Comparison of ENCODE assay signal across 8 cellular contexts in genomic region chr2:100104718-100105677, GRCh38. TPM values are rescaled to one million over a fixed set of nuclear protein-coding genes. Genes with fewer than 3 reads are reported as not detected.
A peak's percentile ranks its signal among the peaks of the same experiment; 100 is the strongest.
DNase-seq lines count a peak whose midpoint lies in the region; ATAC-seq, FAIRE-seq and TF ChIP-seq lines count a peak whose summit lies in the region.

No MANE protein-coding gene starts in this region.

- H3K4me3 ChIP-seq in Loucy (ENCODE audit: low read length, poor library complexity, severe bottlenecking) (peak overlapping the region; percentile 68), astrocyte (ENCODE audit: insufficient read depth, low read depth, low read length) (peak overlapping the region; percentile 67), iPS-18c (ENCODE audit: insufficient read depth, low read depth, low read length) (peak overlapping the region; percentile 55), spleen (peak overlapping the region; percentile 21 to 73 (median 40))

- H3K27me3 Mint-ChIP-seq in astrocyte (ENCODE audit: low read depth, unreplicated experiment), result peaks cover 21% of the 10 kb centered on the region

- no peaks in the 10 kb centered on the region for H3F3A ChIP-seq in Loucy (ENCODE audit: low read depth)

- peak overlapping the region; percentile 50 for H3K27ac Mint-ChIP-seq in astrocyte (ENCODE audit: unreplicated experiment)

- H3K9ac ChIP-seq in Loucy (ENCODE audit: low read depth, low read length, poor library complexity, severe bottlenecking) (no peak overlapping the region), astrocyte (ENCODE audit: low read length) (peak overlapping the region; percentile 68)

- H3K79me2 ChIP-seq in Loucy (ENCODE audit: insufficient read depth, low read length) (no peaks in the 10 kb centered on the region), astrocyte (ENCODE audit: insufficient read depth, low read length) (no peaks in the 10 kb centered on the region)

- H3K27ac ChIP-seq in astrocyte (ENCODE audit: low read depth, low read length) (peak overlapping the region; percentile 40), spleen (peak overlapping the region in 3 of 8 donors; percentile 47 to 60 (median 47))

- TF ChIP-seq POLR2A in spleen (IDR thresholded peaks at IDR 0.05), result no peak

- H3K9me3 ChIP-seq in Loucy (ENCODE audit: insufficient read depth, low read depth, low read length), result no peaks in the 10 kb centered on the region
- H3K9me3 ChIP-seq in astrocyte (ENCODE audit: insufficient read depth, low read depth, low read length), result no peaks in the 10 kb centered on the region
- no peaks in the 10 kb centered on the region for H3K9me3 ChIP-seq in iPS-18c (ENCODE audit: control insufficient read depth, insufficient read depth, low read length)
- H3K9me3 ChIP-seq in spleen, result no peaks in the 10 kb centered on the region

- H3K4me3 Mint-ChIP-seq in astrocyte (ENCODE audit: unreplicated experiment), result peak overlapping the region; percentile 88

- H3K4me2 ChIP-seq in Loucy (ENCODE audit: low read depth, low read length, poor library complexity, severe bottlenecking), result peak overlapping the region; percentile 56
- H3K4me2 ChIP-seq in astrocyte (ENCODE audit: low read length), result peak overlapping the region; percentile 83

- peak; percentile 36 for DNase-seq in EH (ENCODE audit: low read depth)
- no peak for DNase-seq in astrocyte (ENCODE audit: low read depth)
- DNase-seq in spleen, result peak; percentile 76
- no peak for DNase-seq in DMS114 treated with DMSO at 0.1 percent for 48 hours (lab: John Stamatoyannopoulos, UW; ENCODE audit: unreplicated experiment)

- FAIRE-seq in astrocyte (lab: Jason Lieb, UNC), result no peak

- TF ChIP-seq CTCF in Loucy (conservative IDR thresholded peaks at IDR 0.05; ENCODE audit: low read length), result no peak
- no peak for TF ChIP-seq CTCF in astrocyte (IDR thresholded peaks at IDR 0.05; ENCODE audit: insufficient read depth, low read depth, low read length)
- TF ChIP-seq CTCF in spleen (IDR thresholded peaks at IDR 0.05 in 8 of 11, conservative IDR thresholded peaks at IDR 0.05 in 3 of 11), result no peak

- no peaks in the 10 kb centered on the region for H3K9me2 ChIP-seq in Loucy (replicated peaks; ENCODE audit: low read depth, low read length)

- H4K20me1 ChIP-seq in Loucy (ENCODE audit: insufficient read depth, low read length, poor library complexity, severe bottlenecking) (no peaks in the 10 kb centered on the region), astrocyte (ENCODE audit: insufficient read depth, low read length) (no peaks in the 10 kb centered on the region)

- 2 to 7% (median 3%) methylated on average over 20 to 119 of the region's 119 CpGs for WGBS in spleen, 5 donors

- peaks cover 16% of the 10 kb centered on the region for H3K4me1 Mint-ChIP-seq in astrocyte (ENCODE audit: low read depth, unreplicated experiment)

- H2AFZ ChIP-seq in Loucy (ENCODE audit: low read length) (no peak overlapping the region), astrocyte (ENCODE audit: low read depth, low read length) (peak overlapping the region; percentile 43)

- no peaks in the 10 kb centered on the region for H3K27me3 ChIP-seq in Loucy (ENCODE audit: insufficient read depth, low read length, poor library complexity, severe bottlenecking)
- H3K27me3 ChIP-seq in astrocyte (ENCODE audit: insufficient read depth, low read length), result no peaks in the 10 kb centered on the region
- H3K27me3 ChIP-seq in spleen (replicated peaks in 1 of 7), result peaks cover 0 to 18% (median 9%) of the 10 kb centered on the region in 7 donors

- H3K4me1 ChIP-seq in Loucy (ENCODE audit: insufficient read depth, low read length, poor library complexity, severe bottlenecking) (no peaks in the 10 kb centered on the region), astrocyte (ENCODE audit: insufficient read depth, low read length) (peaks cover 14% of the 10 kb centered on the region), spleen (peaks cover 4 to 47% (median 16%) of the 10 kb centered on the region in 6 donors)

- intact Hi-C loops in spleen (cut with DNase I; ENCODE audit: low total_unique reads), result no loop called here

- H3K36me3 ChIP-seq in Loucy (ENCODE audit: insufficient read depth, low read length) (no peaks in the 10 kb centered on the region), astrocyte (ENCODE audit: insufficient read depth, low read length) (no peaks in the 10 kb centered on the region), spleen (no peaks in the 10 kb centered on the region)

- ATAC-seq in GM19351 (IDR thresholded peaks at IDR 0.05; ENCODE audit: unreplicated experiment), result no peak
- ATAC-seq in HG02981 (IDR thresholded peaks at IDR 0.05; ENCODE audit: unreplicated experiment), result no peak

- H3K9me3 Mint-ChIP-seq in astrocyte (ENCODE audit: unreplicated experiment), result no peaks in the 10 kb centered on the region

- no peaks in the 10 kb centered on the region for H3K36me3 Mint-ChIP-seq in astrocyte (ENCODE audit: low read depth, unreplicated experiment)

RNA-seq across cellular contexts. Expression of gene AFF3, which starts 37.4 kb away (rescaled TPM):
- total RNA-seq in astrocyte (14.7 and 24.1 TPM in 2 replicates), spleen (10 to 100 TPM; 39.5 to 92.2 (median 72.9) TPM)
- 1 to 10 TPM; 6.0 to 9.1 (median 8.5) TPM for polyA plus RNA-seq in spleen

Comparison
In these comparisons a context has a peak if more than half of its experiments do, and no peak if none do; other contexts are left out.
1. DNase-seq: peak in EH (single experiment) and spleen (single experiment); none in astrocyte (single experiment) and DMS114 treated with DMSO at 0.1 percent for 48 hours (single experiment).
2. Peak in every context shown above with its lines, with median percentiles within 50 percentile points of each other: H3K4me3 ChIP-seq.